20 cellular contexts compared by ENCODE assay signal in the genomic region with DNA sequence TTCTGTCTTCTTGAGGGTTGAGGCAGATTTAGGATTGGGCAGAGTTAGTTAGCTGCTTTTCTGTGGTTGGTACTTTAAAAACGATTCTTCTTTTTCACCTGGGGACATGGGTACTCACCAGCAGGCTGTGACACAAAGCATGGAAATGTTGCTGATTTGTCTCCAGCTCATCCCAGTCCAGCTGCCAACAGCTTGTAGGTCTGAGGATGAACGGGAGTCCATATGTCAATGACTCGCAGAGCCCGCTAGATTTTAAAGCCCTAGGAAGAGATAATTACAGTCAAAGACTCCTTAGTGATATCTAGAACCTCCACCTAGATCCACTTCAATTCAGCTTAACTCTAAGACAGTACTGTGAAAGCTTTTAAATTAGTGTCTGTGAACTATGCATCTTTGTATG. TPM values are rescaled to one million over a fixed set of nuclear protein-coding genes. Genes with fewer than 3 reads are reported as not detected.
"Had no signal": no experiment of that assay in that cellular context is flagged by ENCODE, and none has a peak within 500 bp of the region (broad histone marks: within the 10 kb centered on the region; RNA-seq: fewer than 3 reads in every experiment).

No MANE protein-coding gene starts in this region.

- H3K27me3 ChIP-seq: brain microvascular endothelial cell, tibial nerve, vagina had no signal

- H3K4me3 ChIP-seq: heart left ventricle, tibial nerve, vagina had no signal

- H3K9me3 ChIP-seq: heart left ventricle, tibial nerve, vagina had no signal

- ATAC-seq: activated CD4-positive, CD25-positive, alpha-beta regulatory T cell treated with anti-CD3 and anti-CD28 coated beads, Interleukin-2, amount 50 U/mL, for 24 hours; effector memory CD8-positive, alpha-beta T cell; heart left ventricle; natural killer cell treated with Interleukin-12 subunit alpha and Interleukin-12 subunit beta and Interleukin-15 and Interleukin-18, amount 100 ng/mL, for 72 hours had no signal

- H3K9me3 Mint-ChIP-seq: effector memory CD8-positive, alpha-beta T cell had no signal

- H3K36me3 ChIP-seq: brain microvascular endothelial cell, heart left ventricle, tibial nerve, vagina had no signal

- H3K36me3 Mint-ChIP-seq: immature natural killer cell; natural killer cell treated with Interleukin-12 subunit alpha and Interleukin-12 subunit beta and Interleukin-15 and Interleukin-18, amount 100 ng/mL, for 72 hours had no signal

- H3K4me1 ChIP-seq: vagina had no signal

- DNase-seq: activated CD4-positive, alpha-beta T cell treated with anti-CD3 and anti-CD28 coated beads, Interleukin-2, amount 50 U/mL, for 1 hour; activated naive CD4-positive, alpha-beta T cell; activated T-cell treated with anti-CD3 and anti-CD28 coated beads for 4 hours; anterior cingulate cortex; brain microvascular endothelial cell; effector memory CD8-positive, alpha-beta T cell; heart left ventricle; immature natural killer cell; nucleus accumbens; stimulated activated CD4-positive, alpha-beta T cell treated with anti-CD3 and anti-CD28 coated beads, Interleukin-2, amount 100 ng/mL, for 48 hours; stimulated activated naive CD4-positive, alpha-beta T cell had no signal

- H3K27ac ChIP-seq: brain microvascular endothelial cell, vagina had no signal

RNA-seq across cellular contexts. Expression of gene DQX1, which starts 49.3 kb away (rescaled TPM):
- total RNA-seq: fibroblast of lung, frontal cortex, heart left ventricle, mesenteric fat pad, posterior vena cava, subcutaneous adipose tissue had no signal
- polyA plus RNA-seq: fibroblast of lung, heart left ventricle, immature natural killer cell had no signal
